ENCODE assay signal across 9 cellular contexts in genomic region chr9:131432597-131433301, GRCh38. TPM values are rescaled to one million over a fixed set of nuclear protein-coding genes. Genes with fewer than 3 reads are reported as not detected.
DNase-seq lines count a peak whose midpoint lies in the region; ATAC-seq, FAIRE-seq and TF ChIP-seq lines count a peak whose summit lies in the region.
"Had no signal": no experiment of that assay in that cellular context is flagged by ENCODE, and none has a peak within 500 bp of the region (broad histone marks: within the 10 kb centered on the region; RNA-seq: fewer than 3 reads in every experiment).

No MANE protein-coding gene starts in this region.

- intact Hi-C loops in pancreas (cut with DNase I), result no loop called here

- H3K27ac ChIP-seq in pancreas, result no peak overlapping the region

- H3K4me3 ChIP-seq in fibroblast of mammary gland (ENCODE audit: control insufficient read depth, low read depth, low read length), result no peak overlapping the region
- no peak overlapping the region for H3K4me3 ChIP-seq in pancreas

- H3K36me3 ChIP-seq in pancreas, result peaks cover 6 to 38% (median 26%) of the 10 kb centered on the region in 3 donors

- WGBS in pancreas, 2 donors, result 81 to 82% methylated on average over 15 of the region's 15 CpGs

- DNase-seq in GM03348 (ENCODE audit: low spot score), result peak; percentile 87
- DNase-seq in SW 1271 (lab: John Stamatoyannopoulos, UW), result peak; percentile 22 to 37
- peak; percentile 93 for DNase-seq in fibroblast of mammary gland (ENCODE audit: low read depth)
- DNase-seq in pancreas, result no peak
- DNase-seq in DMS114 treated with DMSO at 0.1 percent for 48 hours (lab: John Stamatoyannopoulos, UW; ENCODE audit: unreplicated experiment), result no peak
- DNase-seq in amygdala (lab: John Stamatoyannopoulos, UW), result no peak
- no peak for DNase-seq in activated CD8-positive, alpha-beta memory T cell treated with anti-CD3 and anti-CD28 coated beads for 24 hours
- DNase-seq: NCI-H774 had no signal

- H3K9me3 ChIP-seq in pancreas, result no peaks in the 10 kb centered on the region

- no peaks in the 10 kb centered on the region for H3K27me3 ChIP-seq in pancreas

- H3K4me1 ChIP-seq in pancreas, result no peaks in the 10 kb centered on the region

- ATAC-seq in pancreas (peak in 3 of 4 donors; percentile 22 to 50 (median 47)), HG02763 (IDR thresholded peaks at IDR 0.05; ENCODE audit: unreplicated experiment) (no peak)

- FAIRE-seq in pancreas (lab: Jason Lieb, UNC), result no peak

- TF ChIP-seq CTCF in fibroblast of mammary gland (conservative IDR thresholded peaks at IDR 0.05; ENCODE audit: control insufficient read depth, insufficient read depth, low read depth, low read length) (no peak), pancreas (IDR thresholded peaks at IDR 0.05) (no peak)

RNA-seq across cellular contexts. Expression of gene PRRC2B, which starts 38.9 kb away (rescaled TPM):
- 100 to 1,000 TPM in 2 of 6 donors, 10 to 100 TPM in 4; 67.4 to 132 (median 94.9) TPM for total RNA-seq in pancreas
- polyA plus RNA-seq in pancreas, result 10 to 100 TPM; 44.8 to 77.9 TPM

Comparison
In these comparisons a context has a peak if more than half of its experiments do, and no peak if none do; other contexts are left out.
1. DNase-seq: peak in GM03348 (single experiment), SW 1271 (2 of 2) and fibroblast of mammary gland (single experiment); none in pancreas (0 of 6), DMS114 treated with DMSO at 0.1 percent for 48 hours (single experiment), amygdala (0 of 56) and activated CD8-positive, alpha-beta memory T cell treated with anti-CD3 and anti-CD28 coated beads for 24 hours (single experiment).